Comparison of ENCODE assay signal across 8 cellular contexts in the genomic region with DNA sequence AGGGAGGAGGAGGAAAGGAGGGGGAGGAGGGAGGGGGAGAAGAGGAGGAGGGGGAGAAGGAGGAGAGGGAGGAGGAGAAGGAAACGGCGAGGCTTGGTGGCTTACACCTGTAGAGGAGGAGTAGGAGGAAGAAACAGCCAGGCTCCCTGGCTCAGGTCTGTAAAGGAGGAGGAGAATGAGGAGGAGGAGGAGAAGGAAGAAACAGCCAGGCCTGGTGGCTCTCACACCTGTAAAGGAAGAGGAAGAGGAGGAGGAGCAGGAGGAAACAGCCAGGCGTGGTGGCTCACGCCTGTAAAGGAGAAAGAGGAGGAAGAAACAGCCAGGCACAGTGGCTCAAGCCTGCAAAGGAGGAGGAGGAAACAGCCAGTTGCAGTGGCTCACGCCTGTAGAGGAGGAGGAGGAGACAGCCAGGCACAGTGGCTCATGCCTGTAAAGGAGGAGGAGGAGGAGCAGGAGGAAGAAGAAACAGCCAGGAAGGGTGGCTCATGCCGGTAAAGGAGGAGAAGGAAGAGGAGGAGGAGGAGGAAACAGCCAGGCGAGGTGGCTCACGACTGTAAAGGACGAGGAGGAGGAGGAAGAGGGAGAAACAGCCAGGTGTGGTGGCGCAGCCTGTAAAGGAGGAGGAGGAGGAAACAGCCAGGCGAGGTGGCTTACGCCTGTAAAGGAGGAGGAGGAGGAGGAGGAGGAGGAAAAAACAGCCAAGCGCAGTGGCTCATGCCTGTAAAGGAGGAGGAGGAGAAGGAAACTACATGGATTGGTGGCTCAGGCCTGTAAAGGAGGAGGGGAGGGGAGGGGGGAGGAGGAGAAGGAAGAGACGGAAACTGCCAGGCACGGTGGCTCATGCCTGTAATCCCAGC. TPM values are rescaled to one million over a fixed set of nuclear protein-coding genes. Genes with fewer than 3 reads are reported as not detected.
DNase-seq lines count a peak whose midpoint lies in the region; ATAC-seq and TF ChIP-seq lines count a peak whose summit lies in the region.

No MANE protein-coding gene starts in this region.

- peak; percentile 43 for DNase-seq in AG20443 (ENCODE audit: low spot score)
- DNase-seq in NCI-H82 (lab: John Stamatoyannopoulos, UW) = peak; percentile 89
- DNase-seq in activated CD8-positive, alpha-beta memory T cell treated with anti-CD3 and anti-CD28 coated beads for 24 hours = peak; percentile 76
- peak; percentile 91 for DNase-seq in epithelial cell of esophagus (ENCODE audit: low read depth)
- peak; percentile 87 for DNase-seq in thyroid gland

- WGBS in thyroid gland, 2 donors = 1 to 2% methylated on average over 15 of the region's 15 CpGs

- peaks cover 5% of the 10 kb centered on the region in 2 donors for H3K4me1 ChIP-seq in mucosa of rectum (ENCODE audit: control insufficient read depth in 2 of 2, insufficient read depth in 2 of 2, low read length in 2 of 2)
- peaks cover 4 to 13% of the 10 kb centered on the region in 2 donors for H3K4me1 ChIP-seq in thyroid gland

- peak in 1 of 2 donors; percentile 81 for TF ChIP-seq POLR2A in thyroid gland (IDR thresholded peaks at IDR 0.05)

- no peaks in the 10 kb centered on the region for H3K27me3 ChIP-seq in mucosa of rectum (ENCODE audit: control insufficient read depth in 2 of 2, insufficient read depth in 2 of 2, low read length in 2 of 2)
- H3K27me3 ChIP-seq in thyroid gland = no peaks in the 10 kb centered on the region

- intact Hi-C loops in thyroid gland (cut with DNase I) = loop anchor here (10.0 kb wide), 1 partner anchor 65 kb away; no protein-coding TSS in a partner anchor

- H3K9ac ChIP-seq in mucosa of rectum (ENCODE audit: low read depth in 1 of 2, low read length in 2 of 2) = peak overlapping the region; percentile 72 to 77

- no peaks in the 10 kb centered on the region for H3K9me3 ChIP-seq in mucosa of rectum (ENCODE audit: control insufficient read depth in 2 of 2, low read length in 2 of 2)
- H3K9me3 ChIP-seq in thyroid gland = no peaks in the 10 kb centered on the region

- H3K36me3 ChIP-seq in mucosa of rectum (ENCODE audit: control insufficient read depth in 2 of 2, insufficient read depth in 2 of 2, low read length in 2 of 2) (peaks cover 0 to 4% of the 10 kb centered on the region in 2 donors), thyroid gland (no peaks in the 10 kb centered on the region)

- ATAC-seq in GM18909 (IDR thresholded peaks at IDR 0.05; ENCODE audit: poor library complexity, unreplicated experiment) = peak; percentile 86
- peak; percentile 59 for ATAC-seq in HG03280 (IDR thresholded peaks at IDR 0.05; ENCODE audit: unreplicated experiment)

- H3K27ac ChIP-seq in mucosa of rectum (ENCODE audit: low read depth in 2 of 2, low read length in 2 of 2) = peak overlapping the region; percentile 93 to 95
- H3K27ac ChIP-seq in thyroid gland = peak overlapping the region; percentile 81 to 98 (median 89)

- peak; percentile 1 for TF ChIP-seq CTCF in epithelial cell of esophagus (IDR thresholded peaks at IDR 0.05; ENCODE audit: insufficient read depth, low read depth, low read length, missing control alignments)
- no peak for TF ChIP-seq CTCF in thyroid gland (IDR thresholded peaks at IDR 0.05)

- H3K4me3 ChIP-seq in epithelial cell of esophagus (ENCODE audit: low read length) = peak overlapping the region; percentile 43
- peak overlapping the region; percentile 66 to 74 for H3K4me3 ChIP-seq in mucosa of rectum (ENCODE audit: low read length in 2 of 2)
- peak overlapping the region in 2 of 3 donors; percentile 8 to 10 for H3K4me3 ChIP-seq in thyroid gland (replicated peaks in 1 of 3)

RNA-seq across cellular contexts. Expression of a gene that starts 14.9 kb away (rescaled TPM):
- 10 to 100 TPM; 49.6 to 59.6 (median 54.2) TPM for total RNA-seq in thyroid gland

RNA-seq across cellular contexts. Expression of a gene that starts 24.2 kb away (rescaled TPM):
- total RNA-seq in thyroid gland = 10 to 100 TPM; 25.1 to 89.5 (median 50.2) TPM

Comparison
In these comparisons a context has a peak if more than half of its experiments do, and no peak if none do; other contexts are left out.
1. Peak in every context shown above with its lines: DNase-seq, ATAC-seq, H3K4me3 ChIP-seq and H3K27ac ChIP-seq.
2. H3K4me3 ChIP-seq: peak in every context shown above with its lines; median percentile 70 in mucosa of rectum; 43 in epithelial cell of esophagus; 9 in thyroid gland.